In genomic region chr1:151611832-151612505, GRCh38 we compare ENCODE assay signal across 1 cellular context.
TF ChIP-seq lines count a peak whose summit lies in the region.

TSS of gene SNX27 (plus strand) at chr1:151612050. CDS start at chr1:151612202, 152 bp downstream.

TF ChIP-seq in HepG2, 621 proteins besides CTCF, POLR2A, EP300 and RAD21 (continued from another document and continues in another):
- TF ChIP-seq ZBTB43 (CRISPR knock-in tag; conservative IDR thresholded peaks at IDR 0.05) = no peak
- no peak for TF ChIP-seq MEIS1 (CRISPR knock-in tag; IDR thresholded peaks at IDR 0.05; ENCODE audit: borderline replicate concordance)
- 0 out of 2 replicates have a peak, but pooled peaks have one; percentile 40 for TF ChIP-seq SP2 (CRISPR knock-in tag; IDR thresholded peaks at IDR 0.05)
- peak; percentile 86 for TF ChIP-seq ZFP91 (CRISPR knock-in tag; IDR thresholded peaks at IDR 0.05; ENCODE audit: borderline replicate concordance)
- peak; percentile 72 for TF ChIP-seq PATZ1 (CRISPR knock-in tag; IDR thresholded peaks at IDR 0.05)
- TF ChIP-seq ZGPAT (CRISPR knock-in tag; IDR thresholded peaks at IDR 0.05) = peak; percentile 30; the same call in 1 of the 2 replicates
- TF ChIP-seq GABPA (IDR thresholded peaks at IDR 0.05; ENCODE audit: low read depth, low read length) = no peak; the same call in 1 of the 2 replicates
- peak; percentile 80 for TF ChIP-seq GABPA (CRISPR knock-in tag; IDR thresholded peaks at IDR 0.05; ENCODE audit: low read depth)
- peak; percentile 47; the same call in 1 of the 2 replicates for TF ChIP-seq CHD2 (IDR thresholded peaks at IDR 0.05; ENCODE audit: low read depth, low read length)
- no peak for TF ChIP-seq ZNF10 (CRISPR knock-in tag; IDR thresholded peaks at IDR 0.05; ENCODE audit: borderline replicate concordance, low read depth)
- peak; percentile 85 for TF ChIP-seq ZNF687 (CRISPR knock-in tag; IDR thresholded peaks at IDR 0.05)
- no peak for TF ChIP-seq RARA (CRISPR knock-in tag; IDR thresholded peaks at IDR 0.05)
- TF ChIP-seq LRRFIP1 (CRISPR knock-in tag; conservative IDR thresholded peaks at IDR 0.05) = no peak
- 0 out of 2 replicates have a peak, but pooled peaks have one; percentile 33 for TF ChIP-seq PRDM10 (CRISPR knock-in tag; IDR thresholded peaks at IDR 0.05; ENCODE audit: low read depth)
- no peak for TF ChIP-seq DPF2 (CRISPR knock-in tag; IDR thresholded peaks at IDR 0.05; ENCODE audit: borderline replicate concordance, low read depth)
- TF ChIP-seq ZNF713 (CRISPR knock-in tag; IDR thresholded peaks at IDR 0.05) = 0 out of 2 replicates have a peak, but pooled peaks have one; percentile 78
- peak; percentile 54; the same call in 1 of the 2 replicates for TF ChIP-seq NFKB2 (CRISPR knock-in tag; IDR thresholded peaks at IDR 0.05; ENCODE audit: borderline replicate concordance)
- no peak for TF ChIP-seq KMT2B (CRISPR knock-in tag; IDR thresholded peaks at IDR 0.05)
- no peak for TF ChIP-seq ZNF12 (CRISPR knock-in tag; IDR thresholded peaks at IDR 0.05)
- peak; percentile 23; the same call in 1 of the 2 replicates for TF ChIP-seq FOXO1 (CRISPR knock-in tag; IDR thresholded peaks at IDR 0.05)
- peak; percentile 84 for TF ChIP-seq GABPB1 (CRISPR knock-in tag; IDR thresholded peaks at IDR 0.05)
- TF ChIP-seq PHF20 (CRISPR knock-in tag; IDR thresholded peaks at IDR 0.05) = peak; percentile 54
- TF ChIP-seq FOSL1 (CRISPR knock-in tag; IDR thresholded peaks at IDR 0.05; ENCODE audit: borderline replicate concordance) = no peak
- TF ChIP-seq FOXA1 (IDR thresholded peaks at IDR 0.05) = no peak
- TF ChIP-seq FOXA1 (CRISPR knock-in tag; IDR thresholded peaks at IDR 0.05) = no peak
- TF ChIP-seq HNRNPK (IDR thresholded peaks at IDR 0.05; ENCODE audit: low read depth, low read length, poor library complexity, severe bottlenecking) = peak; percentile 67
- TF ChIP-seq ZNF567 (CRISPR knock-in tag; IDR thresholded peaks at IDR 0.05; ENCODE audit: borderline replicate concordance) = no peak
- peak; percentile 11; the same call in 1 of the 2 replicates for TF ChIP-seq HNF4G (IDR thresholded peaks at IDR 0.05; ENCODE audit: borderline replicate concordance, low read depth, low read length)
- no peak for TF ChIP-seq HNF4G (CRISPR knock-in tag; IDR thresholded peaks at IDR 0.05; ENCODE audit: borderline replicate concordance, low read depth)
- TF ChIP-seq MLLT10 (CRISPR knock-in tag; IDR thresholded peaks at IDR 0.05) = no peak
- peak; percentile 49; the same call in 1 of the 2 replicates for TF ChIP-seq ZC3H13 (CRISPR knock-in tag; IDR thresholded peaks at IDR 0.05)
- peak; percentile 46 for TF ChIP-seq GMEB2 (CRISPR knock-in tag; IDR thresholded peaks at IDR 0.05; ENCODE audit: low read depth)
- TF ChIP-seq HES4 (CRISPR knock-in tag; IDR thresholded peaks at IDR 0.05; ENCODE audit: borderline replicate concordance) = peak; percentile 89
- peak; percentile 87 for TF ChIP-seq ZNF446 (CRISPR knock-in tag; IDR thresholded peaks at IDR 0.05)
- TF ChIP-seq TFDP1 (CRISPR knock-in tag; IDR thresholded peaks at IDR 0.05; ENCODE audit: borderline replicate concordance) = peak; percentile 52; the same call in 1 of the 2 replicates
- no peak for TF ChIP-seq ZNF629 (CRISPR knock-in tag; conservative IDR thresholded peaks at IDR 0.05)
- no peak for TF ChIP-seq ZNF33A (CRISPR knock-in tag; IDR thresholded peaks at IDR 0.05; ENCODE audit: borderline replicate concordance)
- TF ChIP-seq ISX (CRISPR knock-in tag; conservative IDR thresholded peaks at IDR 0.05) = no peak
